In genomic region chr9:73131376-73131775, GRCh38 we compare ENCODE assay signal across 10 cellular contexts. TPM values are rescaled to one million over a fixed set of nuclear protein-coding genes. Genes with fewer than 3 reads are reported as not detected.
DNase-seq lines count a peak whose midpoint lies in the region; ATAC-seq and TF ChIP-seq lines count a peak whose summit lies in the region.
"Had no signal": no experiment of that assay in that cellular context is flagged by ENCODE, and none has a peak within 500 bp of the region (broad histone marks: within the 10 kb centered on the region; RNA-seq: fewer than 3 reads in every experiment).

No MANE protein-coding gene starts in this region.

- no peak for TF ChIP-seq EP300 in suprapubic skin (IDR thresholded peaks at IDR 0.05)

- no peak for ATAC-seq in activated CD8-positive, alpha-beta memory T cell treated with anti-CD3 and anti-CD28 coated beads, Interleukin-2, amount 10 ng/mL, durations not matched to agents 7 days and 5 days
- ATAC-seq in activated CD8-positive, alpha-beta T cell treated with anti-CD3 and anti-CD28 coated beads for 36 hours, result no peak
- ATAC-seq in left lung (no peak), HG03045 (IDR thresholded peaks at IDR 0.05; ENCODE audit: unreplicated experiment) (no peak)

- peaks cover 8% of the 10 kb centered on the region for H3K36me3 Mint-ChIP-seq in activated CD8-positive, alpha-beta memory T cell treated with anti-CD3 and anti-CD28 coated beads, Interleukin-2, amount 10 ng/mL, durations not matched to agents 7 days and 5 days
- peaks cover 1% of the 10 kb centered on the region for H3K36me3 Mint-ChIP-seq in activated CD8-positive, alpha-beta T cell treated with anti-CD3 and anti-CD28 coated beads for 36 hours (ENCODE audit: low read depth)

- H3K27ac Mint-ChIP-seq in activated CD8-positive, alpha-beta memory T cell treated with anti-CD3 and anti-CD28 coated beads, Interleukin-2, amount 10 ng/mL, durations not matched to agents 7 days and 5 days, result peak overlapping the region; percentile 96
- peak overlapping the region; percentile 93 for H3K27ac Mint-ChIP-seq in activated CD8-positive, alpha-beta T cell treated with anti-CD3 and anti-CD28 coated beads for 36 hours

- H3K36me3 ChIP-seq in left lung (no peaks in the 10 kb centered on the region), suprapubic skin (no peaks in the 10 kb centered on the region)

- H3K27ac ChIP-seq in left lung (peak overlapping the region; percentile 93 to 97), suprapubic skin (peak overlapping the region; percentile 86)

- peak overlapping the region; percentile 84 for H3K4me3 Mint-ChIP-seq in activated CD8-positive, alpha-beta memory T cell treated with anti-CD3 and anti-CD28 coated beads, Interleukin-2, amount 10 ng/mL, durations not matched to agents 7 days and 5 days
- H3K4me3 Mint-ChIP-seq in activated CD8-positive, alpha-beta T cell treated with anti-CD3 and anti-CD28 coated beads for 36 hours, result peak overlapping the region; percentile 78

- H3K9me3 ChIP-seq in left lung (no peaks in the 10 kb centered on the region), suprapubic skin (no peaks in the 10 kb centered on the region)

- CTCF ChIA-PET in activated CD8-positive, alpha-beta memory T cell treated with anti-CD3 and anti-CD28 coated beads, Interleukin-2, amount 10 ng/mL, durations not matched to agents 7 days and 5 days (lab: Charles Lee), result interaction anchor here (0.5 to 2.1 kb wide), 2 partner anchors 24 to 1484 kb away, joined by 3 to 5 read pairs; no protein-coding TSS in a partner anchor
- CTCF ChIA-PET in activated CD8-positive, alpha-beta T cell treated with anti-CD3 and anti-CD28 coated beads for 36 hours (lab: Charles Lee), result interaction anchor here (0.5 to 3.4 kb wide), 6 partner anchors 12 to 32 kb away, joined by 3 to 11 read pairs (median 3); partner anchors contain the start of gene ANXA1

- TF ChIP-seq POLR2A in suprapubic skin (IDR thresholded peaks at IDR 0.05), result no peak

- 27% methylated on average over 1 of the region's 1 CpG for WGBS in suprapubic skin

- no peak for TF ChIP-seq CTCF in activated CD8-positive, alpha-beta T cell treated with anti-CD3 and anti-CD28 coated beads for 36 hours (IDR thresholded peaks at IDR 0.05)
- TF ChIP-seq CTCF in left lung (IDR thresholded peaks at IDR 0.05), result no peak
- no peak for TF ChIP-seq CTCF in suprapubic skin (IDR thresholded peaks at IDR 0.05)

- H3K4me1 Mint-ChIP-seq in activated CD8-positive, alpha-beta memory T cell treated with anti-CD3 and anti-CD28 coated beads, Interleukin-2, amount 10 ng/mL, durations not matched to agents 7 days and 5 days, result peaks cover 39% of the 10 kb centered on the region
- H3K4me1 Mint-ChIP-seq in activated CD8-positive, alpha-beta T cell treated with anti-CD3 and anti-CD28 coated beads for 36 hours (ENCODE audit: low read depth), result peaks cover 37% of the 10 kb centered on the region

- H3K27me3 ChIP-seq in left lung, result no peaks in the 10 kb centered on the region
- H3K27me3 ChIP-seq in suprapubic skin, result no peaks in the 10 kb centered on the region

- no peaks in the 10 kb centered on the region for H3K27me3 Mint-ChIP-seq in activated CD8-positive, alpha-beta memory T cell treated with anti-CD3 and anti-CD28 coated beads, Interleukin-2, amount 10 ng/mL, durations not matched to agents 7 days and 5 days
- no peaks in the 10 kb centered on the region for H3K27me3 Mint-ChIP-seq in activated CD8-positive, alpha-beta T cell treated with anti-CD3 and anti-CD28 coated beads for 36 hours

- POLR2A ChIA-PET in activated CD8-positive, alpha-beta T cell treated with anti-CD3 and anti-CD28 coated beads for 36 hours (lab: Charles Lee), result interaction anchor here (0.7 kb wide), 1 partner anchor 1349 kb away, joined by 3 read pairs; no protein-coding TSS in a partner anchor

- no peaks in the 10 kb centered on the region for H3K9me3 Mint-ChIP-seq in activated CD8-positive, alpha-beta memory T cell treated with anti-CD3 and anti-CD28 coated beads, Interleukin-2, amount 10 ng/mL, durations not matched to agents 7 days and 5 days (ENCODE audit: low read depth)
- no peaks in the 10 kb centered on the region for H3K9me3 Mint-ChIP-seq in activated CD8-positive, alpha-beta T cell treated with anti-CD3 and anti-CD28 coated beads for 36 hours

- DNase-seq in activated CD8-positive, alpha-beta memory T cell treated with anti-CD3 and anti-CD28 coated beads, Interleukin-2, amount 10 ng/mL, durations not matched to agents 7 days and 5 days, result no peak
- no peak for DNase-seq in activated CD8-positive, alpha-beta memory T cell treated with anti-CD3 and anti-CD28 coated beads, Interleukin-2, amount 50 U/mL, for 48 hours
- DNase-seq in activated CD8-positive, alpha-beta T cell treated with anti-CD3 and anti-CD28 coated beads for 36 hours, result no peak
- no peak for DNase-seq in left lung
- no peak for DNase-seq in suprapubic skin (ENCODE audit: low spot score in 2 of 2)
- no peak for DNase-seq in 8988T
- no peak for DNase-seq in SKM-1 treated with dmso at 0.1 percent for 144 hours (lab: John Stamatoyannopoulos, UW; ENCODE audit: unreplicated experiment)
- DNase-seq: activated CD4-positive, alpha-beta T cell treated with anti-CD3 and anti-CD28 coated beads for 1 hour had no signal

- intact Hi-C loops in activated CD8-positive, alpha-beta T cell treated with anti-CD3 and anti-CD28 coated beads for 36 hours (cut with micrococcal nuclease), result no loop called here
- intact Hi-C loops in left lung (cut with DNase I), result no loop called here

- H3K4me3 ChIP-seq in left lung (no peak overlapping the region), suprapubic skin (peak overlapping the region; percentile 44)
- H3K4me3 ChIP-seq: lung had no signal

- H3K4me1 ChIP-seq in left lung (peaks cover 9 to 25% of the 10 kb centered on the region in 2 donors), suprapubic skin (peaks cover 18% of the 10 kb centered on the region)

RNA-seq across cellular contexts. Expression of gene ANXA1, which starts 20.3 kb away (rescaled TPM):
- total RNA-seq in activated CD8-positive, alpha-beta memory T cell treated with anti-CD3 and anti-CD28 coated beads, Interleukin-2, amount 10 ng/mL, durations not matched to agents 7 days and 5 days, result 100 to 1,000 TPM; 135 to 177 TPM
- 10 to 100 TPM; 33.5 to 36.5 TPM for total RNA-seq in activated CD8-positive, alpha-beta T cell treated with anti-CD3 and anti-CD28 coated beads for 36 hours
- total RNA-seq in left lung (100 to 1,000 TPM; 387 to 563 TPM), suprapubic skin (100 to 1,000 TPM; 358 to 550 (median 501) TPM)
